Comparison of ENCODE assay signal across 9 cellular contexts in the genomic region with DNA sequence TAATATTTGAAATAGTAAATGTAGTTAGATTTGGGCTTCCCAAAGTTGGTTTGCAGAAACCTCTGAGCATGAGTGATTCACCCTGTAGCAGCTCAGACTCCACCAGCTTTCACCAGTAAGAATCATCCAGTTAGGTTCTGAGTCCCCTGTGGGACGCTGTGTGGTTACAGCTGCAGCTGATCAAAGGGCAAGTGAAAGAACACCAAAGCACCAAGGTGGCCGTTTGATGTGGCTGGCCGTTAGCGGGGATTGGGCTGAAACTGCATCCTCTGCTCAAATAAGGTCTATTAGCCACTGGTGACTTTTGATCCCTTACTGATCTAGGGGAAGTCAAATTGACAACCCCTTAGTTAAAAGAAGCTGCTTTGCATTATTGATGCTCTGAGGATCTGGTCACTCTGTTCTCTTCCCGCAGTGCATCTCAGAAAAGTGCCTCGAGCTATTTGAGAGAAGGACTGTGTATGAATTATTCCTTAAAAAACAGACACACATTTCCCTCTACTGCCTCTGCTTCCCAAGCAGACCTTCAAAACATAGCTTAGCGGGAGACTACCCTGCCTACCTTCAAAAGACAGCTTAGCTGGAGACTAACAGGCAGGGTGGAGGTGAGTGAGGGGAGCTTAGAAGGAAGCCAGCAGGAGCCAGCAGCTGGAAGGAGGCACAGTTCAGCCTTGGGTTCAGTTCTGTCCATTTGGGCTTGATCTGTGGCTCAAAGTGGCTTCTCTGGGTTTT. TPM values are rescaled to one million over a fixed set of nuclear protein-coding genes. Genes with fewer than 3 reads are reported as not detected.
DNase-seq lines count a peak whose midpoint lies in the region; ATAC-seq and TF ChIP-seq lines count a peak whose summit lies in the region.
"Had no signal": no experiment of that assay in that cellular context is flagged by ENCODE, and none has a peak within 500 bp of the region (broad histone marks: within the 10 kb centered on the region; RNA-seq: fewer than 3 reads in every experiment).

No MANE protein-coding gene starts in this region.

- peaks cover 21% of the 10 kb centered on the region for H3K27me3 ChIP-seq in CD4-positive, alpha-beta memory T cell (ENCODE audit: insufficient read depth, low read length)

- H3K4me1 ChIP-seq in CD4-positive, alpha-beta memory T cell (ENCODE audit: insufficient read depth, low read length), result peaks cover 21% of the 10 kb centered on the region

- peak; percentile 55 to 70 (median 60) for DNase-seq in CD4-positive, alpha-beta memory T cell
- DNase-seq in LHCN-M2 (ENCODE audit: low read depth), result peak; percentile 61
- peak; percentile 65 for DNase-seq in activated T-helper 2 cell treated with anti-CD3 and anti-CD28 coated beads, Interferon-gamma antibody, Interleukin-2, Interleukin-4, amounts not matched to agents 10 μg/mL and 5 μg/mL and 100 μg/mL, durations not matched to agents 14 hours and 24 hours and 36 hours (ENCODE audit: low spot score)
- peak; percentile 17 to 22 for DNase-seq in stimulated activated CD4-positive, alpha-beta T cell treated with anti-CD3 and anti-CD28 coated beads, Interleukin-1b, Interleukin-23, amount 100 ng/mL, for 4 hours (ENCODE audit: low read depth in 2 of 2)
- no peak for DNase-seq in posterior cingulate gyrus
- no peak for DNase-seq in nephron progenitor cell
- no peak for DNase-seq in SHP77 treated with DMSO at 0.1 percent for 48 hours (lab: John Stamatoyannopoulos, UW)

- POLR2A ChIA-PET in CD4-positive, alpha-beta memory T cell (lab: Charles Lee; ENCODE audit: partially characterized antibody), result interaction anchor here (0.6 to 0.9 kb wide), 2 partner anchors 10 to 516 kb away, joined by 3 read pairs; no protein-coding TSS in a partner anchor

- H3K27ac Mint-ChIP-seq in CD4-positive, alpha-beta memory T cell, result peak overlapping the region in 1 of 7 donors; percentile 1
- H3K27ac Mint-ChIP-seq in activated T-helper 2 cell treated with anti-CD3 and anti-CD28 coated beads, Interferon-gamma antibody, Interleukin-2, Interleukin-4, amounts not matched to agents 10 μg/mL and 5 μg/mL and 100 μg/mL, durations not matched to agents 14 hours and 24 hours and 36 hours, result no peak overlapping the region
- no peak overlapping the region for H3K27ac Mint-ChIP-seq in nephron progenitor cell
- H3K27ac Mint-ChIP-seq: dendritic cell treated with granulocyte-macrophage colony-stimulating factor and Interleukin-4, amounts not matched to agents 40 ng/mL and 50 ng/mL, for 4 days had no signal

- no peak overlapping the region for H3K27ac ChIP-seq in CD4-positive, alpha-beta memory T cell (ENCODE audit: low read depth, low read length)

- H3K4me1 Mint-ChIP-seq in CD4-positive, alpha-beta memory T cell, result peaks cover 21 to 41% (median 26%) of the 10 kb centered on the region in 4 donors
- peaks cover 25% of the 10 kb centered on the region for H3K4me1 Mint-ChIP-seq in activated T-helper 2 cell treated with anti-CD3 and anti-CD28 coated beads, Interferon-gamma antibody, Interleukin-2, Interleukin-4, amounts not matched to agents 10 μg/mL and 5 μg/mL and 100 μg/mL, durations not matched to agents 14 hours and 24 hours and 36 hours (ENCODE audit: low read depth)
- H3K4me1 Mint-ChIP-seq in nephron progenitor cell, result peaks cover 34% of the 10 kb centered on the region

- no peaks in the 10 kb centered on the region for H3K9me3 ChIP-seq in CD4-positive, alpha-beta memory T cell (ENCODE audit: control insufficient read depth in 1 of 2, low read length in 2 of 2)

- no peaks in the 10 kb centered on the region for H3K36me3 Mint-ChIP-seq in CD4-positive, alpha-beta memory T cell
- no peaks in the 10 kb centered on the region for H3K36me3 Mint-ChIP-seq in activated T-helper 2 cell treated with anti-CD3 and anti-CD28 coated beads, Interferon-gamma antibody, Interleukin-2, Interleukin-4, amounts not matched to agents 10 μg/mL and 5 μg/mL and 100 μg/mL, durations not matched to agents 14 hours and 24 hours and 36 hours (ENCODE audit: low read depth)
- H3K36me3 Mint-ChIP-seq in nephron progenitor cell (ENCODE audit: low read depth), result no peaks in the 10 kb centered on the region

- no peaks in the 10 kb centered on the region for H3K9me3 Mint-ChIP-seq in CD4-positive, alpha-beta memory T cell
- no peaks in the 10 kb centered on the region for H3K9me3 Mint-ChIP-seq in activated T-helper 2 cell treated with anti-CD3 and anti-CD28 coated beads, Interferon-gamma antibody, Interleukin-2, Interleukin-4, amounts not matched to agents 10 μg/mL and 5 μg/mL and 100 μg/mL, durations not matched to agents 14 hours and 24 hours and 36 hours
- H3K9me3 Mint-ChIP-seq in nephron progenitor cell, result no peaks in the 10 kb centered on the region
- H3K9me3 Mint-ChIP-seq: dendritic cell treated with granulocyte-macrophage colony-stimulating factor and Interleukin-4, amounts not matched to agents 40 ng/mL and 50 ng/mL, for 4 days had no signal

- no peak for TF ChIP-seq CTCF in nephron progenitor cell (IDR thresholded peaks at IDR 0.05)

- H3K4me3 Mint-ChIP-seq in CD4-positive, alpha-beta memory T cell, result peak overlapping the region in 7 of 8 donors; percentile 13 to 67 (median 49)
- H3K4me3 Mint-ChIP-seq in activated T-helper 2 cell treated with anti-CD3 and anti-CD28 coated beads, Interferon-gamma antibody, Interleukin-2, Interleukin-4, amounts not matched to agents 10 μg/mL and 5 μg/mL and 100 μg/mL, durations not matched to agents 14 hours and 24 hours and 36 hours (ENCODE audit: low read depth), result no peak overlapping the region
- no peak overlapping the region for H3K4me3 Mint-ChIP-seq in nephron progenitor cell
- H3K4me3 Mint-ChIP-seq: dendritic cell treated with granulocyte-macrophage colony-stimulating factor and Interleukin-4, amounts not matched to agents 40 ng/mL and 50 ng/mL, for 4 days had no signal

- peaks cover 28 to 41% of the 10 kb centered on the region in 2 donors for H3K27me3 Mint-ChIP-seq in CD4-positive, alpha-beta memory T cell
- H3K27me3 Mint-ChIP-seq in activated T-helper 2 cell treated with anti-CD3 and anti-CD28 coated beads, Interferon-gamma antibody, Interleukin-2, Interleukin-4, amounts not matched to agents 10 μg/mL and 5 μg/mL and 100 μg/mL, durations not matched to agents 14 hours and 24 hours and 36 hours (ENCODE audit: low read depth), result peaks cover 73% of the 10 kb centered on the region
- H3K27me3 Mint-ChIP-seq in nephron progenitor cell (ENCODE audit: low read depth, poor library complexity), result peaks cover 18% of the 10 kb centered on the region

- intact Hi-C loops in CD4-positive, alpha-beta memory T cell (cut with micrococcal nuclease), result no loop called here
- intact Hi-C loops in activated T-helper 2 cell treated with anti-CD3 and anti-CD28 coated beads, Interferon-gamma antibody, Interleukin-2, Interleukin-4, amounts not matched to agents 10 μg/mL and 5 μg/mL and 100 μg/mL, durations not matched to agents 14 hours and 24 hours and 36 hours (cut with micrococcal nuclease), result loop anchor here (2.0 to 5.0 kb wide), 2 partner anchors 15 to 1477 kb away; no protein-coding TSS in a partner anchor
- intact Hi-C loops in posterior cingulate gyrus (cut with DNase I), result no loop called here

- H3K4me3 ChIP-seq in CD4-positive, alpha-beta memory T cell (ENCODE audit: low read length in 2 of 2), result peak overlapping the region in 1 of 2 donors; percentile 5

- CTCF ChIA-PET in CD4-positive, alpha-beta memory T cell (lab: Charles Lee; ENCODE audit: partially characterized antibody), result interaction anchor here (0.8 to 1.8 kb wide), 4 partner anchors 10 to 17 kb away, joined by 3 to 7 read pairs (median 4); no protein-coding TSS in a partner anchor

- no peaks in the 10 kb centered on the region for H3K36me3 ChIP-seq in CD4-positive, alpha-beta memory T cell (ENCODE audit: insufficient read depth, low read length)

- ATAC-seq in GM21526 (IDR thresholded peaks at IDR 0.05; ENCODE audit: low FRiP score, unreplicated experiment), result peak; percentile 86

RNA-seq across cellular contexts. Expression of gene ABHD12B, which starts 3.7 kb away (rescaled TPM):
- not detected for total RNA-seq in CD4-positive, alpha-beta memory T cell
- polyA plus RNA-seq in CD4-positive, alpha-beta memory T cell, result not detected
- not detected in 2 replicates for total RNA-seq in LHCN-M2 (2014; rRNA removed)
- polyA plus RNA-seq in LHCN-M2 (2012), result 0.04 TPM
- not detected in 2 replicates for total RNA-seq in activated T-helper 2 cell treated with anti-CD3 and anti-CD28 coated beads, Interferon-gamma antibody, Interleukin-2, Interleukin-4, amounts not matched to agents 10 μg/mL and 5 μg/mL and 100 μg/mL, durations not matched to agents 14 hours and 24 hours and 36 hours

RNA-seq across cellular contexts. Expression of gene NIN, which starts 44.6 kb away (rescaled TPM):
- 100 to 1,000 TPM in 1 of 2 experiments, 10 to 100 TPM in 1; 99.7 to 102 TPM for total RNA-seq in CD4-positive, alpha-beta memory T cell
- polyA plus RNA-seq in CD4-positive, alpha-beta memory T cell, result 10 to 100 TPM in 1 of 2 donors, 1 to 10 TPM in 1; 8.5 to 50.1 TPM
- 34.6 and 40.0 TPM in 2 replicates for total RNA-seq in LHCN-M2 (2014; rRNA removed)
- polyA plus RNA-seq in LHCN-M2 (2012), result 17.3 TPM
- 43.0 and 45.1 TPM in 2 replicates for total RNA-seq in activated T-helper 2 cell treated with anti-CD3 and anti-CD28 coated beads, Interferon-gamma antibody, Interleukin-2, Interleukin-4, amounts not matched to agents 10 μg/mL and 5 μg/mL and 100 μg/mL, durations not matched to agents 14 hours and 24 hours and 36 hours

Comparison
In these comparisons a context has a peak if more than half of its experiments do, and no peak if none do; other contexts are left out.
1. DNase-seq: peak in CD4-positive, alpha-beta memory T cell (5 of 5), LHCN-M2 (single experiment), activated T-helper 2 cell treated with anti-CD3 and anti-CD28 coated beads, Interferon-gamma antibody, Interleukin-2, Interleukin-4, amounts not matched to agents 10 μg/mL and 5 μg/mL and 100 μg/mL, durations not matched to agents 14 hours and 24 hours and 36 hours (single experiment) and stimulated activated CD4-positive, alpha-beta T cell treated with anti-CD3 and anti-CD28 coated beads, Interleukin-1b, Interleukin-23, amount 100 ng/mL, for 4 hours (2 of 2); none in posterior cingulate gyrus (0 of 10), nephron progenitor cell (single experiment) and SHP77 treated with DMSO at 0.1 percent for 48 hours (single experiment).
2. H3K4me3 Mint-ChIP-seq: peak in CD4-positive, alpha-beta memory T cell (7 of 8); none in activated T-helper 2 cell treated with anti-CD3 and anti-CD28 coated beads, Interferon-gamma antibody, Interleukin-2, Interleukin-4, amounts not matched to agents 10 μg/mL and 5 μg/mL and 100 μg/mL, durations not matched to agents 14 hours and 24 hours and 36 hours (single experiment) and nephron progenitor cell (single experiment).